Comparison of ENCODE assay signal across 1 cellular context in the genomic region with DNA sequence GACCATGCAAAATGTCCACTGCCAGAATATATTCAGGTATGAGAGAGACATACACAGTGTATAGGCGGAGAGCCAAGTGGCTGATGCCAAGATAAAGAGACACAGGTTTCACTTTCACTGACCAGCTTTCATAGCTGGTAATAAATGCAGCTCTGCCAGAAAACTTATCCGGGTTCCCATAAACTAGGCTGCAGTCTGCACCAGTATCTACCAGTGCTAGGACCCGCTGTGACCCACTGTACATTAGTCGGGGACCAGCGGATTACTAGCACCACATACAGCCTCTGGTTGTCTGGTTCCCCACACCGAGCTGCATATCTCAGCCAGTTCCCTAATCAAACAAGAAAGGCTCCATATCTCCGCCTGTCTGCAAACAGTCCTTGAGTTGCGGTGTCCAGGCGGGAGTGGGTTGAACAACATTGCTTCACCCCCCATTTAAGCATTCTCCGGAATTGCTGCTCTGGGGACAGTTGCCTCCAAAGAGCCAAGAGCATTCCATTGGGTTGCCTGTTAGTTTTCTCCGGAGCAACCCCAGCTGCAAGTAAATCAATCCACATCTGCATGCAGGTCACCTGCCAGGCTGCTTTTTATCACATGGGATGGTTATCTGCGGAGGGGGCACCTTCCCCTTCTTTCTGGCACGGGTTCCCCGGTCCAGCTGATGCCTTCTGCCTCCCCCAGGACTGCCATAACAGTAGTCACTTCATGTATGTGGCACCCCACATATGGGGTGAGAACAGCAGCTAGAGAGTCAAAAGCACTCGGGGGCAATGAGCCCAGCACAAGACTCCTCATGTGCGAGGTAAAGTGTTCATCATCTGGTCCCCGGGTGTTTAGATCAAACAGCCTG.
TF ChIP-seq lines count a peak whose summit lies in the region.

No MANE protein-coding gene starts in this region.

TF ChIP-seq in SK-N-SH, 30 proteins besides CTCF, POLR2A, EP300 and RAD21 (continued from another document):
- TF ChIP-seq, protein P1, sequence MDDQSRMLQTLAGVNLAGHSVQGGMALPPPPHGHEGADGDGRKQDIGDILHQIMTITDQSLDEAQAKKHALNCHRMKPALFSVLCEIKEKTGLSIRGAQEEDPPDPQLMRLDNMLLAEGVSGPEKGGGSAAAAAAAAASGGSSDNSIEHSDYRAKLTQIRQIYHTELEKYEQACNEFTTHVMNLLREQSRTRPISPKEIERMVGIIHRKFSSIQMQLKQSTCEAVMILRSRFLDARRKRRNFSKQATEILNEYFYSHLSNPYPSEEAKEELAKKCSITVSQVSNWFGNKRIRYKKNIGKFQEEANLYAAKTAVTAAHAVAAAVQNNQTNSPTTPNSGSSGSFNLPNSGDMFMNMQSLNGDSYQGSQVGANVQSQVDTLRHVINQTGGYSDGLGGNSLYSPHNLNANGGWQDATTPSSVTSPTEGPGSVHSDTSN (IDR thresholded peaks at IDR 0.05), result peak; percentile 33; the same call in 1 of the 2 replicates
- TF ChIP-seq SIN3A (IDR thresholded peaks at IDR 0.05; ENCODE audit: borderline replicate concordance, low read depth, low read length) (no peak), TEAD4 (IDR thresholded peaks at IDR 0.05; ENCODE audit: borderline replicate concordance, insufficient read depth) (peak; percentile 31; the same call in 1 of the 2 replicates), SMC3 (IDR thresholded peaks at IDR 0.05; ENCODE audit: low read depth, low read length) (no peak), NFIC (IDR thresholded peaks at IDR 0.05; ENCODE audit: borderline replicate concordance) (peak; percentile 66)
TF ChIP-seq in SK-N-SH: peak in this region for 6.
